In the genomic region with DNA sequence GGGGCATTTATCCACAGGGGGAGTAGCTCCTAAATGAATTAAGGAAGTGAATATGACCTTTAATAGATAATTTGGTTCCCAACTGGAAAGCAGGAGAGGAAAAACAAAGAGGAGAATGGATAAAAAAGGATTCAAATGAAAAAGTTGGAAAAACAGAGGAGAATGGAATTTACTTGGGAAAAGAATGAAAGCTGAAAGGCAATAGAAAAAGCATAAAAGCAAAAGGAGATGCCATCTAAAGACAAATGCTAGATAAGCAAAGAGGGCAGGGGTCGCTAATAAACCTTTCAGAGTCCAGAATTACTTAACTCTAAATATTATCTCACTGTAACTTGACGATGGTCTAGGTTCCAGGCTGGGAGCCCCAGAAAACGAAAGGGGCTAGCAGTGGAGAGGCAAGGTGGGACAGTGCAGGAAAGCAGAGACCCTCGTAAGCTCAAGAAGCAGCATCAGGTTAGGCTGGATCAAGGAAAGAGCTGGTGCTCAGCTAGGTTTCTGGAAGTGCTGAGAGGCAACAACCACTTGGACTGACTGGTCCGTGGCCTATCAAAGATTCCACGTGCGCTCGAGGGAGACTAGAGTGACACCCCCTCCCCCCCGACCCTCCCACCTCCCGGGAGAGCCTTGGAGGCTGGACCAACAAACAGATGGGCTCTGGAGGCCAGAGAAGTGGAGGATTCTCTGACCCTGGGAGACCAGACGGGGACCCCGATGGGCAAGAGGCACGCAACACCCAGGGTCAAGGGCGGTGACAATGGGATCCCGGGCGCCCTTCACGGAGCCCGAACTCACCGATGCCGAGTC, we compare ENCODE assay signal across 2 cellular contexts.
TF ChIP-seq lines count a peak whose summit lies in the region.

No MANE protein-coding gene starts in this region.

TF ChIP-seq in SK-N-SH, 30 proteins besides CTCF, POLR2A, EP300 and RAD21 (continued from another document):
- TF ChIP-seq, protein P1, sequence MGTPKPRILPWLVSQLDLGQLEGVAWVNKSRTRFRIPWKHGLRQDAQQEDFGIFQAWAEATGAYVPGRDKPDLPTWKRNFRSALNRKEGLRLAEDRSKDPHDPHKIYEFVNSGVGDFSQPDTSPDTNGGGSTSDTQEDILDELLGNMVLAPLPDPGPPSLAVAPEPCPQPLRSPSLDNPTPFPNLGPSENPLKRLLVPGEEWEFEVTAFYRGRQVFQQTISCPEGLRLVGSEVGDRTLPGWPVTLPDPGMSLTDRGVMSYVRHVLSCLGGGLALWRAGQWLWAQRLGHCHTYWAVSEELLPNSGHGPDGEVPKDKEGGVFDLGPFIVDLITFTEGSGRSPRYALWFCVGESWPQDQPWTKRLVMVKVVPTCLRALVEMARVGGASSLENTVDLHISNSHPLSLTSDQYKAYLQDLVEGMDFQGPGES (IDR thresholded peaks at IDR 0.05; ENCODE audit: low read depth, low read length), result no peak
- TF ChIP-seq YY1 (IDR thresholded peaks at IDR 0.05; ENCODE audit: low read depth), result no peak

TF ChIP-seq in SK-N-SH treated with all-trans-retinoic acid at 6 μM for 48 hours, 23 proteins besides CTCF, POLR2A, EP300 and RAD21 (continued from another document):
- TF ChIP-seq, protein P2, sequence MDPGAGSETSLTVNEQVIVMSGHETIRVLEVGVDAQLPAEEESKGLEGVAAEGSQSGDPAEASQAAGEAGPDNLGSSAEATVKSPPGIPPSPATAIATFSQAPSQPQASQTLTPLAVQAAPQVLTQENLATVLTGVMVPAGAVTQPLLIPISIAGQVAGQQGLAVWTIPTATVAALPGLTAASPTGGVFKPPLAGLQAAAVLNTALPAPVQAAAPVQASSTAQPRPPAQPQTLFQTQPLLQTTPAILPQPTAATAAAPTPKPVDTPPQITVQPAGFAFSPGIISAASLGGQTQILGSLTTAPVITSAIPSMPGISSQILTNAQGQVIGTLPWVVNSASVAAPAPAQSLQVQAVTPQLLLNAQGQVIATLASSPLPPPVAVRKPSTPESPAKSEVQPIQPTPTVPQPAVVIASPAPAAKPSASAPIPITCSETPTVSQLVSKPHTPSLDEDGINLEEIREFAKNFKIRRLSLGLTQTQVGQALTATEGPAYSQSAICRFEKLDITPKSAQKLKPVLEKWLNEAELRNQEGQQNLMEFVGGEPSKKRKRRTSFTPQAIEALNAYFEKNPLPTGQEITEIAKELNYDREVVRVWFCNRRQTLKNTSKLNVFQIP (CRISPR knock-in tag; IDR thresholded peaks at IDR 0.05; ENCODE audit: borderline replicate concordance, low read depth), result no peak
- TF ChIP-seq ZNF8 (CRISPR knock-in tag; IDR thresholded peaks at IDR 0.05) (no peak), ZFP30 (CRISPR knock-in tag; IDR thresholded peaks at IDR 0.05) (no peak), PPARA (CRISPR knock-in tag; IDR thresholded peaks at IDR 0.05; ENCODE audit: borderline replicate concordance) (no peak)
- TF ChIP-seq, protein P3, sequence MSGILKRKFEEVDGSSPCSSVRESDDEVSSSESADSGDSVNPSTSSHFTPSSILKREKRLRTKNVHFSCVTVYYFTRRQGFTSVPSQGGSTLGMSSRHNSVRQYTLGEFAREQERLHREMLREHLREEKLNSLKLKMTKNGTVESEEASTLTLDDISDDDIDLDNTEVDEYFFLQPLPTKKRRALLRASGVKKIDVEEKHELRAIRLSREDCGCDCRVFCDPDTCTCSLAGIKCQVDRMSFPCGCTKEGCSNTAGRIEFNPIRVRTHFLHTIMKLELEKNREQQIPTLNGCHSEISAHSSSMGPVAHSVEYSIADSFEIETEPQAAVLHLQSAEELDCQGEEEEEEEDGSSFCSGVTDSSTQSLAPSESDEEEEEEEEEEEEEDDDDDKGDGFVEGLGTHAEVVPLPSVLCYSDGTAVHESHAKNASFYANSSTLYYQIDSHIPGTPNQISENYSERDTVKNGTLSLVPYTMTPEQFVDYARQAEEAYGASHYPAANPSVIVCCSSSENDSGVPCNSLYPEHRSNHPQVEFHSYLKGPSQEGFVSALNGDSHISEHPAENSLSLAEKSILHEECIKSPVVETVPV (CRISPR knock-in tag; IDR thresholded peaks at IDR 0.05), result no peak
TF ChIP-seq in SK-N-SH treated with all-trans-retinoic acid at 6 μM for 48 hours: peak in this region for 0.
